Comparison of ENCODE assay signal across 1 cellular context in genomic region chr2:105144128-105144940, GRCh38.
TF ChIP-seq lines count a peak whose summit lies in the region.

No MANE protein-coding gene starts in this region.

TF ChIP-seq in SK-N-SH, 30 proteins besides CTCF, POLR2A, EP300 and RAD21 (continued from another document):
- TF ChIP-seq PBX3 (IDR thresholded peaks at IDR 0.05) (no peak), SMC3 (IDR thresholded peaks at IDR 0.05; ENCODE audit: low read depth, low read length) (no peak), GATA2 (CRISPR knock-in tag; IDR thresholded peaks at IDR 0.05) (no peak; the same call in 1 of the 2 replicates), RFX5 (IDR thresholded peaks at IDR 0.05; ENCODE audit: low read length) (no peak), ELF1 (IDR thresholded peaks at IDR 0.05) (no peak), USF1 (IDR thresholded peaks at IDR 0.05; ENCODE audit: borderline replicate concordance, low read depth) (no peak), FOXJ3 (CRISPR knock-in tag; IDR thresholded peaks at IDR 0.05) (no peak)
